Comparison of ENCODE assay signal across 1 cellular context in the genomic region with DNA sequence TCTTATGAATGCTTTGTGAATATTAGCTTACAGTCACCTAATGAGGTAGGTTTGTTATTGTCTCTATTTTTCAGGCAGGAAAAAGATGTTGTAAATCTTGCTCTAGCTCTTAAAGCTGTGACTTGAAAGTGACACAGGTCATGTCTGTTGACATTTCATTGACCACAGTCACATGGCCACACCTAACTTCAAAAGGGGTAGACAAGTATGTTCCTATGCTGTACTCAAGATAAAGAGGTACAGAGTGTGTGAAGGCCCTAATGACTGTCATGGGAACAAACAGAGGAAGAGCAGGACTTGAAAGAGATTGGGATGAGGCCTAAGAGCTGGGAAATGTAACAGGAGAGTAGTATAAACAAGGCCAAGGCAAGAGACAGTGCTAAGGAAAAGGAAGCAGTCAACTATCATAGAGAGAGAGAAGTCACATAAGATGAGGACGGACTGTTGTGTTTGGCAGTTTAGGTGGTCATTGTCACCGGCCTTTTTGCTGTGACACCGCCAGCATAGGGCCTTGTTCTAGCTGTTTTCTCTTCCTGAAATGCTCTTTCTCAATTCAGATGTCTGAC.
A peak's percentile ranks its signal among the peaks of the same experiment; 100 is the strongest.
TF ChIP-seq lines count a peak whose summit lies in the region.

No MANE protein-coding gene starts in this region.

TF ChIP-seq in HepG2, 621 proteins besides CTCF, POLR2A, EP300 and RAD21 (continued from another document):
- no peak for TF ChIP-seq HNF4A (CRISPR knock-in tag; IDR thresholded peaks at IDR 0.05)
- no peak for TF ChIP-seq SOX6 (IDR thresholded peaks at IDR 0.05)
- TF ChIP-seq SOX6 (CRISPR knock-in tag; IDR thresholded peaks at IDR 0.05) = peak; percentile 35; the same call in 1 of the 2 replicates
- no peak for TF ChIP-seq ARID2 (CRISPR knock-in tag; IDR thresholded peaks at IDR 0.05; ENCODE audit: borderline replicate concordance)
- TF ChIP-seq, protein P1, sequence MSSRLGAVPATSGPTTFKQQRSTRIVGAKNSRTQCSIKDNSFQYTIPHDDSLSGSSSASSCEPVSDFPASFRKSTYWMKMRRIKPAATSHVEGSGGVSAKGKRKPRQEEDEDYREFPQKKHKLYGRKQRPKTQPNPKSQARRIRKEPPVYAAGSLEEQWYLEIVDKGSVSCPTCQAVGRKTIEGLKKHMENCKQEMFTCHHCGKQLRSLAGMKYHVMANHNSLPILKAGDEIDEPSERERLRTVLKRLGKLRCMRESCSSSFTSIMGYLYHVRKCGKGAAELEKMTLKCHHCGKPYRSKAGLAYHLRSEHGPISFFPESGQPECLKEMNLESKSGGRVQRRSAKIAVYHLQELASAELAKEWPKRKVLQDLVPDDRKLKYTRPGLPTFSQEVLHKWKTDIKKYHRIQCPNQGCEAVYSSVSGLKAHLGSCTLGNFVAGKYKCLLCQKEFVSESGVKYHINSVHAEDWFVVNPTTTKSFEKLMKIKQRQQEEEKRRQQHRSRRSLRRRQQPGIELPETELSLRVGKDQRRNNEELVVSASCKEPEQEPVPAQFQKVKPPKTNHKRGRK (CRISPR knock-in tag; IDR thresholded peaks at IDR 0.05) = no peak
- 0 out of 2 replicates have a peak, but pooled peaks have one; percentile 66 for TF ChIP-seq DNMT3B (CRISPR knock-in tag; conservative IDR thresholded peaks at IDR 0.05)
- peak; percentile 63; the same call in 1 of the 2 replicates for TF ChIP-seq BHLHE40 (IDR thresholded peaks at IDR 0.05; ENCODE audit: low read length)
- no peak for TF ChIP-seq HMGA1 (CRISPR knock-in tag; conservative IDR thresholded peaks at IDR 0.05)
- TF ChIP-seq TCF7 (IDR thresholded peaks at IDR 0.05; ENCODE audit: low read depth) = peak; percentile 89
- TF ChIP-seq ZNF644 (CRISPR knock-in tag; IDR thresholded peaks at IDR 0.05; ENCODE audit: low read depth) = 0 out of 2 replicates have a peak, but pooled peaks have one; percentile 6
- peak; percentile 15; the same call in 1 of the 2 replicates for TF ChIP-seq TCF7L2 (IDR thresholded peaks at IDR 0.05; ENCODE audit: low read depth, low read length)
- peak; percentile 80 for TF ChIP-seq CBFB (CRISPR knock-in tag; IDR thresholded peaks at IDR 0.05)
- 0 out of 2 replicates have a peak, but pooled peaks have one; percentile 10 for TF ChIP-seq BCL6 (CRISPR knock-in tag; IDR thresholded peaks at IDR 0.05)
- no peak for TF ChIP-seq ZFY (CRISPR knock-in tag; IDR thresholded peaks at IDR 0.05)
